16 cellular contexts compared by ENCODE assay signal in genomic region chr2:176415946-176416499, GRCh38.
DNase-seq lines count a peak whose midpoint lies in the region; ATAC-seq and TF ChIP-seq lines count a peak whose summit lies in the region.
"Had no signal": no experiment of that assay in that cellular context is flagged by ENCODE, and none has a peak within 500 bp of the region (broad histone marks: within the 10 kb centered on the region; RNA-seq: fewer than 3 reads in every experiment).

No MANE protein-coding gene starts in this region.

- H3K4me3 ChIP-seq in BLaER1 treated with 17β-estradiol and CSF1 and Interleukin-3, amounts not matched to agents 10 nM and 100 nM = no peak overlapping the region
- H3K4me3 ChIP-seq in Karpas-422 (ENCODE audit: low read length) = no peak overlapping the region
- H3K4me3 ChIP-seq: MG63, PC-9 had no signal

- no peak overlapping the region for H3K9ac ChIP-seq in BLaER1 treated with 17β-estradiol and CSF1 and Interleukin-3, amounts not matched to agents 10 nM and 100 nM
- no peak overlapping the region for H3K9ac ChIP-seq in Karpas-422 (ENCODE audit: low read length)
- H3K9ac ChIP-seq: KMS-11 had no signal

- H3K4me1 ChIP-seq in BLaER1 treated with 17β-estradiol and CSF1 and Interleukin-3, amounts not matched to agents 10 nM and 100 nM = peaks cover 0 to 25% (median 19%) of the 10 kb centered on the region in 10 experiments; a peak in 15 of 20 replicates
- H3K4me1 ChIP-seq in Karpas-422 (ENCODE audit: low read length) = peaks cover 9% of the 10 kb centered on the region

- no peaks in the 10 kb centered on the region for H3K36me3 Mint-ChIP-seq in brain
- no peaks in the 10 kb centered on the region for H3K36me3 Mint-ChIP-seq in nephron progenitor cell (ENCODE audit: low read depth)
- H3K36me3 Mint-ChIP-seq: CD8-positive, alpha-beta T cell had no signal

- H3K27me3 ChIP-seq in BLaER1 treated with 17β-estradiol and CSF1 and Interleukin-3, amounts not matched to agents 10 nM and 100 nM = no peaks in the 10 kb centered on the region
- no peaks in the 10 kb centered on the region for H3K27me3 ChIP-seq in Karpas-422 (ENCODE audit: low read length)
- H3K27me3 ChIP-seq: MG63 had no signal

- H3K27ac ChIP-seq in BLaER1 treated with 17β-estradiol and CSF1 and Interleukin-3, amounts not matched to agents 10 nM and 100 nM = no peak overlapping the region
- no peak overlapping the region for H3K27ac ChIP-seq in Karpas-422 (ENCODE audit: low read length)
- H3K27ac ChIP-seq: KMS-11, PC-9, RWPE1 had no signal

- DNase-seq in Karpas-422 = peak; percentile 40
- DNase-seq in nephron progenitor cell = no peak
- DNase-seq in activated CD4-positive, alpha-beta T cell treated with anti-CD3 and anti-CD28 coated beads, Interleukin-2, amount 50 U/mL, for 1 hour = no peak
- no peak for DNase-seq in T1000 (lab: John Stamatoyannopoulos, UW)
- DNase-seq: CD8-positive, alpha-beta T cell; MG63; NCI-H1092 treated with DMSO at 0.1 percent for 48 hours; NCI-H1694 treated with DMSO at 0.1 percent for 48 hours; NCI-H226; NCI-H82 had no signal

- ATAC-seq in HG03095 (IDR thresholded peaks at IDR 0.05; ENCODE audit: unreplicated experiment) = no peak
- ATAC-seq: CD8-positive, alpha-beta T cell had no signal

- H3K4me3 Mint-ChIP-seq in brain (no peak overlapping the region), nephron progenitor cell (no peak overlapping the region)
- H3K4me3 Mint-ChIP-seq: CD8-positive, alpha-beta T cell had no signal

- H3K36me3 ChIP-seq in BLaER1 treated with 17β-estradiol and CSF1 and Interleukin-3, amounts not matched to agents 10 nM and 100 nM = no peaks in the 10 kb centered on the region
- H3K36me3 ChIP-seq in Karpas-422 (ENCODE audit: insufficient read depth, low read length) = no peaks in the 10 kb centered on the region
- H3K36me3 ChIP-seq: MG63 had no signal

- H3K9me2 ChIP-seq in Karpas-422 (replicated peaks; ENCODE audit: insufficient read depth, low read length) = no peaks in the 10 kb centered on the region

- H3K27me3 Mint-ChIP-seq in brain = peaks cover 7% of the 10 kb centered on the region
- H3K27me3 Mint-ChIP-seq in nephron progenitor cell (ENCODE audit: low read depth, poor library complexity) = no peaks in the 10 kb centered on the region

- H3K4me1 Mint-ChIP-seq in brain (peaks cover 20% of the 10 kb centered on the region), nephron progenitor cell (peaks cover 57% of the 10 kb centered on the region)

- peak overlapping the region in 9 of 11 experiments; percentile 27 to 77 (median 67); a peak in 17 of 22 replicates for H3K4me2 ChIP-seq in BLaER1 treated with 17β-estradiol and CSF1 and Interleukin-3, amounts not matched to agents 10 nM and 100 nM
- H3K4me2 ChIP-seq in Karpas-422 (ENCODE audit: low read depth, low read length, poor library complexity, severe bottlenecking) = no peak overlapping the region
- H3K4me2 ChIP-seq: KMS-11, PC-9 had no signal

- TF ChIP-seq CTCF in brain (conservative IDR thresholded peaks at IDR 0.05) (no peak), nephron progenitor cell (IDR thresholded peaks at IDR 0.05) (no peak)

- H3K27ac Mint-ChIP-seq in brain = peak overlapping the region in 3 of 5 experiments; percentile 2 to 71 (median 41)
- peak overlapping the region; percentile 92 for H3K27ac Mint-ChIP-seq in nephron progenitor cell
- H3K27ac Mint-ChIP-seq: CD8-positive, alpha-beta T cell had no signal

- H4K20me1 ChIP-seq in BLaER1 treated with 17β-estradiol and CSF1 and Interleukin-3, amounts not matched to agents 10 nM and 100 nM = no peaks in the 10 kb centered on the region
- H4K20me1 ChIP-seq in Karpas-422 (ENCODE audit: insufficient read depth, low read depth, low read length) = no peaks in the 10 kb centered on the region

- no peaks in the 10 kb centered on the region for H3K79me2 ChIP-seq in Karpas-422 (ENCODE audit: low read length)

- no peak overlapping the region for H2AFZ ChIP-seq in Karpas-422 (ENCODE audit: low read length)
- H2AFZ ChIP-seq: PC-9 had no signal

- no peaks in the 10 kb centered on the region for H3K9me3 ChIP-seq in BLaER1 treated with 17β-estradiol and CSF1 and Interleukin-3, amounts not matched to agents 10 nM and 100 nM (replicated peaks in 1 of 11)
- no peaks in the 10 kb centered on the region for H3K9me3 ChIP-seq in Karpas-422 (ENCODE audit: low read length)
- H3K9me3 ChIP-seq: MG63 had no signal

- no peaks in the 10 kb centered on the region for H3K9me3 Mint-ChIP-seq in brain
- H3K9me3 Mint-ChIP-seq in nephron progenitor cell = no peaks in the 10 kb centered on the region
- H3K9me3 Mint-ChIP-seq: CD8-positive, alpha-beta T cell had no signal
